In the genomic region with DNA sequence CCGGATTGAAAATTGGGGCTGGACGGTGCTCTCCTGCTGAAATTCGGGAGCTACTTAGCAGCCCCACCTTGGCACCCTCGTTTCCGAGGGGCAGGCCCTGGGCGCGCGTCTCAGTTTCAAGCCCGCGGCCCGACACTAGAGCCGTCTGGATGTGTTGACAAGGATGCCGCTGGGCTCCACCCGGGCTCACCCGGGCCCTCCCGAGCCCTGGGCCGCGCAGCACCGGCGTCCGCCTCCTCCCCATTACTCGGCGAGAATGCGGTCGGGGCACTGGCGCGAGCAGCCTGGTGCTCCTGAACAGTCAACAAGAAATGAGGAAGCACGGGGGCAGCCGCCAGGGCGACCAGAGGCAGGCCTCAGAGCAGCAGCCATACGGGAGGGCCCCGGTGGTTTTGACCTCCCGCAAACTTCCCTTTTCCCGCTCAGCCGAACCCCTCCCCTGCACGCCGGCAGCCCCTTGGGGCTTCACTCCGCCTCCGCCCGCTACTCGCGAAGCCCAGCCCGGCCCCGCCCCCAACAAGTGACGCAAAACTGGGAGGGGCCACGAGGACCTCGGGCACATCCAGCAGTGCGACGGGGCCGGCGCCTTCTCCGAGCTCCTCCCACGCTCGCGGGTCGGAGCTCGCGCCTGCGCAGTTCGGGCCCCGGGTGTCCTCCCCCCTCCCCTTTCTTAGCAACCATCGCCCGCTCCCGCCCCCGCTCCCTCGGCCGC, we compare ENCODE assay signal across 8 cellular contexts. TPM values are rescaled to one million over a fixed set of nuclear protein-coding genes. Genes with fewer than 3 reads are reported as not detected.
DNase-seq lines count a peak whose midpoint lies in the region; ATAC-seq and TF ChIP-seq lines count a peak whose summit lies in the region.

No MANE protein-coding gene starts in this region.

- H3K9me2 ChIP-seq in MM.1S (replicated peaks; ENCODE audit: insufficient read depth, low read length), result no peaks in the 10 kb centered on the region

- no peaks in the 10 kb centered on the region for H4K20me1 ChIP-seq in MM.1S (ENCODE audit: insufficient read depth, low read length)

- in situ Hi-C loops in HAP-1 (cut with MboI; ENCODE audit: low sequenced_read_pairs), result no loop called here

- H3K4me2 ChIP-seq in MM.1S (ENCODE audit: low read depth, low read length), result peak overlapping the region; percentile 99

- H3K27me3 ChIP-seq in HAP-1 (ENCODE audit: low read depth) (no peaks in the 10 kb centered on the region), MM.1S (replicated peaks; ENCODE audit: insufficient read depth, low read length) (no peaks in the 10 kb centered on the region), foreskin keratinocyte (no peaks in the 10 kb centered on the region), neuron (ENCODE audit: insufficient read depth, low read length) (no peaks in the 10 kb centered on the region)

- H3K79me2 ChIP-seq in MM.1S (ENCODE audit: low read length), result peaks cover 41% of the 10 kb centered on the region

- peaks cover 6% of the 10 kb centered on the region for H3K4me1 ChIP-seq in HAP-1
- peaks cover 29% of the 10 kb centered on the region for H3K4me1 ChIP-seq in MM.1S (ENCODE audit: low read length)
- peaks cover 8% of the 10 kb centered on the region for H3K4me1 ChIP-seq in foreskin keratinocyte
- H3K4me1 ChIP-seq in neuron (ENCODE audit: insufficient read depth, low read length), result peaks cover 22% of the 10 kb centered on the region

- no peaks in the 10 kb centered on the region; the same call in 1 of the 2 replicates for H3K9me3 ChIP-seq in HAP-1
- no peaks in the 10 kb centered on the region; the same call in 1 of the 2 replicates for H3K9me3 ChIP-seq in MM.1S (replicated peaks; ENCODE audit: insufficient read depth, low read length)
- H3K9me3 ChIP-seq in neuron (ENCODE audit: low read length), result peaks cover 4% of the 10 kb centered on the region

- H3K36me3 ChIP-seq in HAP-1 (replicated peaks) (peaks cover 17% of the 10 kb centered on the region), MM.1S (replicated peaks; ENCODE audit: insufficient read depth, low read length) (no peaks in the 10 kb centered on the region; the same call in 1 of the 2 replicates), neuron (ENCODE audit: insufficient read depth, low read length) (peaks cover 17% of the 10 kb centered on the region)

- ATAC-seq in foreskin keratinocyte, result peak; percentile 81

- H3K9ac ChIP-seq in MM.1S (ENCODE audit: low read length), result peak overlapping the region; percentile 87

- DNase-seq in GDM1 (lab: John Stamatoyannopoulos, UW), result peak; percentile 100
- DNase-seq in HAP-1 (ENCODE audit: low spot score in 2 of 2), result peak; percentile 93 to 99
- peak; percentile 99 for DNase-seq in MM.1S
- DNase-seq in SHP77 treated with DMSO at 0.1 percent for 48 hours (lab: John Stamatoyannopoulos, UW), result peak; percentile 96
- DNase-seq in activated gamma-delta T cell treated with anti-CD3 and anti-CD28 coated beads, Interleukin-2, amount 50 U/mL, for 16 hours (ENCODE audit: low read depth), result peak; percentile 99
- peak; percentile 85 to 92 for DNase-seq in foreskin keratinocyte
- DNase-seq in stromal cell of bone marrow (ENCODE audit: low read depth), result peak; percentile 95

- H3K4me3 ChIP-seq in HAP-1 (peak overlapping the region; percentile 34), MM.1S (ENCODE audit: low read length) (peak overlapping the region; percentile 49), neuron (ENCODE audit: low read length) (peak overlapping the region; percentile 56)

- TF ChIP-seq CTCF in MM.1S (IDR thresholded peaks at IDR 0.05; ENCODE audit: low read length) (no peak), foreskin keratinocyte (conservative IDR thresholded peaks at IDR 0.05) (no peak)

- H3F3A ChIP-seq in MM.1S (ENCODE audit: insufficient read depth, low read length), result peaks cover 62% of the 10 kb centered on the region

- H3K27ac ChIP-seq in MM.1S (ENCODE audit: low read length) (peak overlapping the region; percentile 97), foreskin keratinocyte (peak overlapping the region; percentile 89)

- no peak overlapping the region for H2AFZ ChIP-seq in MM.1S (ENCODE audit: low read length)
- H2AFZ ChIP-seq in neuron (ENCODE audit: low read depth, low read length), result peak overlapping the region; percentile 53

RNA-seq across cellular contexts. Expression of a gene that starts 0.4 kb away (rescaled TPM):
- total RNA-seq in foreskin keratinocyte, result 36.9 and 53.3 TPM in 2 replicates
- 20.2 and 24.2 TPM in 2 replicates for polyA plus RNA-seq in foreskin keratinocyte

Comparison
In these comparisons a context has a peak if more than half of its experiments do, and no peak if none do; other contexts are left out.
1. Peak in every context shown above with its lines: DNase-seq, ATAC-seq, H3K4me3 ChIP-seq and H3K27ac ChIP-seq.